ENCODE assay signal across 1 cellular context in the genomic region with DNA sequence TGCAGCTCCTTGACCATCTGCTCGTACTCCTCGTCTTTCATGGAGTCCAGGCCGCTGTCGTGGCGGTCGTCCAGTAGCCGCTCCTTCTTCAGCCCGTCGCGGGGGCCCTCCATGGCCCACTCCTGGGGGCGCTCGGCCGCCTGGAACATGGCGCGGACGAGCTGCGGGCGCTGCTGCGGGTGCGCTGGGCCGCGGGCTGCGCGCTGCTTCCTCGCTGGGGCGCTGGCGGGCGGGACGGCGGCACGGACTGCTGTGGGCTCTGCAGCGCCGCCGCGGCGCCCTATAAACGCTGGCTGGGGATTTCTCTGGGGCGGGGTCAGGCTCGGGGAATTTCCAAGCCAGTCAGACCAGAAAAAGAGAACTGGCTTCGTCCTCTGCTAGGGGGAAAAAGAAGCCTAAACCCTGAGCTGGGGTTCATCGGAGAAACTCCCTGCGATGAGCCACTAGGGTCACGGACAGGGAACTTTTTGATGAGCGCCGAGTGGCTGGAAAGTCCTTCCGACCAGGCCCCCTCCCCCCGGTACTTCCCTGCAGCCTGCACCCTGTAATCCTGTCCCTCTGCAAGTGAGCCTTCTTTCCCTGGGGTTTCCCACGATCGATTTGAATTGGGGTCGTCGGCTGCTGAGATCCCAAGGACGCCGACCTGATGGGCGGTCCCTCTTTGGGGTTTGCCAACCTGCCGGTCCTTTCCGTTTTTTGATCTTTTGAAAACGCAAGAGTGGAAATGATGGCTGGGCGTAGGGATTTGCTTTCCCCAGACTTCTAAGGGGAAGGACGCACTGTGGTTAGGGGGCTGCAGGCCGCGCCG.
A peak's percentile ranks its signal among the peaks of the same experiment; 100 is the strongest.
TF ChIP-seq lines count a peak whose summit lies in the region.

A gene with protein sequence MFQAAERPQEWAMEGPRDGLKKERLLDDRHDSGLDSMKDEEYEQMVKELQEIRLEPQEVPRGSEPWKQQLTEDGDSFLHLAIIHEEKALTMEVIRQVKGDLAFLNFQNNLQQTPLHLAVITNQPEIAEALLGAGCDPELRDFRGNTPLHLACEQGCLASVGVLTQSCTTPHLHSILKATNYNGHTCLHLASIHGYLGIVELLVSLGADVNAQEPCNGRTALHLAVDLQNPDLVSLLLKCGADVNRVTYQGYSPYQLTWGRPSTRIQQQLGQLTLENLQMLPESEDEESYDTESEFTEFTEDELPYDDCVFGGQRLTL (minus strand): TSS at position 254 of the 808 bp plus-strand sequence. CDS start 105 bp downstream, at position 149.

TF ChIP-seq in GM12878, 131 proteins besides CTCF, POLR2A, EP300 and RAD21 (continued from another document and continues in another):
- TF ChIP-seq, protein P1, sequence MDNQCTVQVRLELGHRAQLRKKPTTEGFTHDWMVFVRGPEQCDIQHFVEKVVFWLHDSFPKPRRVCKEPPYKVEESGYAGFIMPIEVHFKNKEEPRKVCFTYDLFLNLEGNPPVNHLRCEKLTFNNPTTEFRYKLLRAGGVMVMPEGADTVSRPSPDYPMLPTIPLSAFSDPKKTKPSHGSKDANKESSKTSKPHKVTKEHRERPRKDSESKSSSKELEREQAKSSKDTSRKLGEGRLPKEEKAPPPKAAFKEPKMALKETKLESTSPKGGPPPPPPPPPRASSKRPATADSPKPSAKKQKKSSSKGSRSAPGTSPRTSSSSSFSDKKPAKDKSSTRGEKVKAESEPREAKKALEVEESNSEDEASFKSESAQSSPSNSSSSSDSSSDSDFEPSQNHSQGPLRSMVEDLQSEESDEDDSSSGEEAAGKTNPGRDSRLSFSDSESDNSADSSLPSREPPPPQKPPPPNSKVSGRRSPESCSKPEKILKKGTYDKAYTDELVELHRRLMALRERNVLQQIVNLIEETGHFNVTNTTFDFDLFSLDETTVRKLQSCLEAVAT (IDR thresholded peaks at IDR 0.05): peak; percentile 94
- TF ChIP-seq, protein P2, sequence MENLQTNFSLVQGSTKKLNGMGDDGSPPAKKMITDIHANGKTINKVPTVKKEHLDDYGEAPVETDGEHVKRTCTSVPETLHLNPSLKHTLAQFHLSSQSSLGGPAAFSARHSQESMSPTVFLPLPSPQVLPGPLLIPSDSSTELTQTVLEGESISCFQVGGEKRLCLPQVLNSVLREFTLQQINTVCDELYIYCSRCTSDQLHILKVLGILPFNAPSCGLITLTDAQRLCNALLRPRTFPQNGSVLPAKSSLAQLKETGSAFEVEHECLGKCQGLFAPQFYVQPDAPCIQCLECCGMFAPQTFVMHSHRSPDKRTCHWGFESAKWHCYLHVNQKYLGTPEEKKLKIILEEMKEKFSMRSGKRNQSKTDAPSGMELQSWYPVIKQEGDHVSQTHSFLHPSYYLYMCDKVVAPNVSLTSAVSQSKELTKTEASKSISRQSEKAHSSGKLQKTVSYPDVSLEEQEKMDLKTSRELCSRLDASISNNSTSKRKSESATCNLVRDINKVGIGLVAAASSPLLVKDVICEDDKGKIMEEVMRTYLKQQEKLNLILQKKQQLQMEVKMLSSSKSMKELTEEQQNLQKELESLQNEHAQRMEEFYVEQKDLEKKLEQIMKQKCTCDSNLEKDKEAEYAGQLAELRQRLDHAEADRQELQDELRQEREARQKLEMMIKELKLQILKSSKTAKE (IDR thresholded peaks at IDR 0.05; ENCODE audit: low read depth, poor library complexity, severe bottlenecking): peak; percentile 94
- TF ChIP-seq, protein P3, sequence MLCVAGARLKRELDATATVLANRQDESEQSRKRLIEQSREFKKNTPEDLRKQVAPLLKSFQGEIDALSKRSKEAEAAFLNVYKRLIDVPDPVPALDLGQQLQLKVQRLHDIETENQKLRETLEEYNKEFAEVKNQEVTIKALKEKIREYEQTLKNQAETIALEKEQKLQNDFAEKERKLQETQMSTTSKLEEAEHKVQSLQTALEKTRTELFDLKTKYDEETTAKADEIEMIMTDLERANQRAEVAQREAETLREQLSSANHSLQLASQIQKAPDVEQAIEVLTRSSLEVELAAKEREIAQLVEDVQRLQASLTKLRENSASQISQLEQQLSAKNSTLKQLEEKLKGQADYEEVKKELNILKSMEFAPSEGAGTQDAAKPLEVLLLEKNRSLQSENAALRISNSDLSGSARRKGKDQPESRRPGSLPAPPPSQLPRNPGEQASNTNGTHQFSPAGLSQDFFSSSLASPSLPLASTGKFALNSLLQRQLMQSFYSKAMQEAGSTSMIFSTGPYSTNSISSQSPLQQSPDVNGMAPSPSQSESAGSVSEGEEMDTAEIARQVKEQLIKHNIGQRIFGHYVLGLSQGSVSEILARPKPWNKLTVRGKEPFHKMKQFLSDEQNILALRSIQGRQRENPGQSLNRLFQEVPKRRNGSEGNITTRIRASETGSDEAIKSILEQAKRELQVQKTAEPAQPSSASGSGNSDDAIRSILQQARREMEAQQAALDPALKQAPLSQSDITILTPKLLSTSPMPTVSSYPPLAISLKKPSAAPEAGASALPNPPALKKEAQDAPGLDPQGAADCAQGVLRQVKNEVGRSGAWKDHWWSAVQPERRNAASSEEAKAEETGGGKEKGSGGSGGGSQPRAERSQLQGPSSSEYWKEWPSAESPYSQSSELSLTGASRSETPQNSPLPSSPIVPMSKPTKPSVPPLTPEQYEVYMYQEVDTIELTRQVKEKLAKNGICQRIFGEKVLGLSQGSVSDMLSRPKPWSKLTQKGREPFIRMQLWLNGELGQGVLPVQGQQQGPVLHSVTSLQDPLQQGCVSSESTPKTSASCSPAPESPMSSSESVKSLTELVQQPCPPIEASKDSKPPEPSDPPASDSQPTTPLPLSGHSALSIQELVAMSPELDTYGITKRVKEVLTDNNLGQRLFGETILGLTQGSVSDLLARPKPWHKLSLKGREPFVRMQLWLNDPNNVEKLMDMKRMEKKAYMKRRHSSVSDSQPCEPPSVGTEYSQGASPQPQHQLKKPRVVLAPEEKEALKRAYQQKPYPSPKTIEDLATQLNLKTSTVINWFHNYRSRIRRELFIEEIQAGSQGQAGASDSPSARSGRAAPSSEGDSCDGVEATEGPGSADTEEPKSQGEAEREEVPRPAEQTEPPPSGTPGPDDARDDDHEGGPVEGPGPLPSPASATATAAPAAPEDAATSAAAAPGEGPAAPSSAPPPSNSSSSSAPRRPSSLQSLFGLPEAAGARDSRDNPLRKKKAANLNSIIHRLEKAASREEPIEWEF (IDR thresholded peaks at IDR 0.05; ENCODE audit: insufficient replicate concordance, low read depth, low read length): no peak
- TF ChIP-seq ZNF217 (IDR thresholded peaks at IDR 0.05) (no peak; the same call in none of the 2 replicates), ZBED1 (IDR thresholded peaks at IDR 0.05; ENCODE audit: borderline replicate concordance) (no peak; the same call in 1 of the 2 replicates), ASH2L (IDR thresholded peaks at IDR 0.05; ENCODE audit: borderline replicate concordance, low read depth) (no peak), EZH2 (IDR thresholded peaks at IDR 0.05; ENCODE audit: borderline replicate concordance, control insufficient read depth, low read depth, low read length) (no peak), HCFC1 (IDR thresholded peaks at IDR 0.05; ENCODE audit: low read length) (peak; percentile 13; the same call in 1 of the 2 replicates), SREBF1 (IDR thresholded peaks at IDR 0.05; ENCODE audit: low read length) (no peak), POLR2AphosphoS5 (IDR thresholded peaks at IDR 0.05; ENCODE audit: low read length) (peak; percentile 99), SIX5 (IDR thresholded peaks at IDR 0.05; ENCODE audit: low read depth, low read length, severe bottlenecking) (no peak), RB1 (IDR thresholded peaks at IDR 0.05; ENCODE audit: borderline replicate concordance) (peak; percentile 94), NBN (IDR thresholded peaks at IDR 0.05) (peak; percentile 90), NFIC (IDR thresholded peaks at IDR 0.05; ENCODE audit: low read depth, low read length) (peak; percentile 92)
- TF ChIP-seq, protein P4, sequence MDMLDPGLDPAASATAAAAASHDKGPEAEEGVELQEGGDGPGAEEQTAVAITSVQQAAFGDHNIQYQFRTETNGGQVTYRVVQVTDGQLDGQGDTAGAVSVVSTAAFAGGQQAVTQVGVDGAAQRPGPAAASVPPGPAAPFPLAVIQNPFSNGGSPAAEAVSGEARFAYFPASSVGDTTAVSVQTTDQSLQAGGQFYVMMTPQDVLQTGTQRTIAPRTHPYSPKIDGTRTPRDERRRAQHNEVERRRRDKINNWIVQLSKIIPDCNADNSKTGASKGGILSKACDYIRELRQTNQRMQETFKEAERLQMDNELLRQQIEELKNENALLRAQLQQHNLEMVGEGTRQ (IDR thresholded peaks at IDR 0.05; ENCODE audit: borderline replicate concordance, low read depth, low read length): peak; percentile 18; the same call in 1 of the 2 replicates
- TF ChIP-seq, protein P5, sequence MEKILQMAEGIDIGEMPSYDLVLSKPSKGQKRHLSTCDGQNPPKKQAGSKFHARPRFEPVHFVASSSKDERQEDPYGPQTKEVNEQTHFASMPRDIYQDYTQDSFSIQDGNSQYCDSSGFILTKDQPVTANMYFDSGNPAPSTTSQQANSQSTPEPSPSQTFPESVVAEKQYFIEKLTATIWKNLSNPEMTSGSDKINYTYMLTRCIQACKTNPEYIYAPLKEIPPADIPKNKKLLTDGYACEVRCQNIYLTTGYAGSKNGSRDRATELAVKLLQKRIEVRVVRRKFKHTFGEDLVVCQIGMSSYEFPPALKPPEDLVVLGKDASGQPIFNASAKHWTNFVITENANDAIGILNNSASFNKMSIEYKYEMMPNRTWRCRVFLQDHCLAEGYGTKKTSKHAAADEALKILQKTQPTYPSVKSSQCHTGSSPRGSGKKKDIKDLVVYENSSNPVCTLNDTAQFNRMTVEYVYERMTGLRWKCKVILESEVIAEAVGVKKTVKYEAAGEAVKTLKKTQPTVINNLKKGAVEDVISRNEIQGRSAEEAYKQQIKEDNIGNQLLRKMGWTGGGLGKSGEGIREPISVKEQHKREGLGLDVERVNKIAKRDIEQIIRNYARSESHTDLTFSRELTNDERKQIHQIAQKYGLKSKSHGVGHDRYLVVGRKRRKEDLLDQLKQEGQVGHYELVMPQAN (conservative IDR thresholded peaks at IDR 0.05): peak; percentile 64
- TF ChIP-seq, protein P6, sequence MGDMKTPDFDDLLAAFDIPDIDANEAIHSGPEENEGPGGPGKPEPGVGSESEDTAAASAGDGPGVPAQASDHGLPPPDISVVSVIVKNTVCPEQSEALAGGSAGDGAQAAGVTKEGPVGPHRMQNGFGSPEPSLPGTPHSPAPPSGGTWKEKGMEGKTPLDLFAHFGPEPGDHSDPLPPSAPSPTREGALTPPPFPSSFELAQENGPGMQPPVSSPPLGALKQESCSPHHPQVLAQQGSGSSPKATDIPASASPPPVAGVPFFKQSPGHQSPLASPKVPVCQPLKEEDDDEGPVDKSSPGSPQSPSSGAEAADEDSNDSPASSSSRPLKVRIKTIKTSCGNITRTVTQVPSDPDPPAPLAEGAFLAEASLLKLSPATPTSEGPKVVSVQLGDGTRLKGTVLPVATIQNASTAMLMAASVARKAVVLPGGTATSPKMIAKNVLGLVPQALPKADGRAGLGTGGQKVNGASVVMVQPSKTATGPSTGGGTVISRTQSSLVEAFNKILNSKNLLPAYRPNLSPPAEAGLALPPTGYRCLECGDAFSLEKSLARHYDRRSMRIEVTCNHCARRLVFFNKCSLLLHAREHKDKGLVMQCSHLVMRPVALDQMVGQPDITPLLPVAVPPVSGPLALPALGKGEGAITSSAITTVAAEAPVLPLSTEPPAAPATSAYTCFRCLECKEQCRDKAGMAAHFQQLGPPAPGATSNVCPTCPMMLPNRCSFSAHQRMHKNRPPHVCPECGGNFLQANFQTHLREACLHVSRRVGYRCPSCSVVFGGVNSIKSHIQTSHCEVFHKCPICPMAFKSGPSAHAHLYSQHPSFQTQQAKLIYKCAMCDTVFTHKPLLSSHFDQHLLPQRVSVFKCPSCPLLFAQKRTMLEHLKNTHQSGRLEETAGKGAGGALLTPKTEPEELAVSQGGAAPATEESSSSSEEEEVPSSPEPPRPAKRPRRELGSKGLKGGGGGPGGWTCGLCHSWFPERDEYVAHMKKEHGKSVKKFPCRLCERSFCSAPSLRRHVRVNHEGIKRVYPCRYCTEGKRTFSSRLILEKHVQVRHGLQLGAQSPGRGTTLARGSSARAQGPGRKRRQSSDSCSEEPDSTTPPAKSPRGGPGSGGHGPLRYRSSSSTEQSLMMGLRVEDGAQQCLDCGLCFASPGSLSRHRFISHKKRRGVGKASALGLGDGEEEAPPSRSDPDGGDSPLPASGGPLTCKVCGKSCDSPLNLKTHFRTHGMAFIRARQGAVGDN (IDR thresholded peaks at IDR 0.05): peak; percentile 97
- TF ChIP-seq, protein P7, sequence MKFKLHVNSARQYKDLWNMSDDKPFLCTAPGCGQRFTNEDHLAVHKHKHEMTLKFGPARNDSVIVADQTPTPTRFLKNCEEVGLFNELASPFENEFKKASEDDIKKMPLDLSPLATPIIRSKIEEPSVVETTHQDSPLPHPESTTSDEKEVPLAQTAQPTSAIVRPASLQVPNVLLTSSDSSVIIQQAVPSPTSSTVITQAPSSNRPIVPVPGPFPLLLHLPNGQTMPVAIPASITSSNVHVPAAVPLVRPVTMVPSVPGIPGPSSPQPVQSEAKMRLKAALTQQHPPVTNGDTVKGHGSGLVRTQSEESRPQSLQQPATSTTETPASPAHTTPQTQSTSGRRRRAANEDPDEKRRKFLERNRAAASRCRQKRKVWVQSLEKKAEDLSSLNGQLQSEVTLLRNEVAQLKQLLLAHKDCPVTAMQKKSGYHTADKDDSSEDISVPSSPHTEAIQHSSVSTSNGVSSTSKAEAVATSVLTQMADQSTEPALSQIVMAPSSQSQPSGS (IDR thresholded peaks at IDR 0.05; ENCODE audit: low read length): peak; percentile 91
- TF ChIP-seq, protein P8, sequence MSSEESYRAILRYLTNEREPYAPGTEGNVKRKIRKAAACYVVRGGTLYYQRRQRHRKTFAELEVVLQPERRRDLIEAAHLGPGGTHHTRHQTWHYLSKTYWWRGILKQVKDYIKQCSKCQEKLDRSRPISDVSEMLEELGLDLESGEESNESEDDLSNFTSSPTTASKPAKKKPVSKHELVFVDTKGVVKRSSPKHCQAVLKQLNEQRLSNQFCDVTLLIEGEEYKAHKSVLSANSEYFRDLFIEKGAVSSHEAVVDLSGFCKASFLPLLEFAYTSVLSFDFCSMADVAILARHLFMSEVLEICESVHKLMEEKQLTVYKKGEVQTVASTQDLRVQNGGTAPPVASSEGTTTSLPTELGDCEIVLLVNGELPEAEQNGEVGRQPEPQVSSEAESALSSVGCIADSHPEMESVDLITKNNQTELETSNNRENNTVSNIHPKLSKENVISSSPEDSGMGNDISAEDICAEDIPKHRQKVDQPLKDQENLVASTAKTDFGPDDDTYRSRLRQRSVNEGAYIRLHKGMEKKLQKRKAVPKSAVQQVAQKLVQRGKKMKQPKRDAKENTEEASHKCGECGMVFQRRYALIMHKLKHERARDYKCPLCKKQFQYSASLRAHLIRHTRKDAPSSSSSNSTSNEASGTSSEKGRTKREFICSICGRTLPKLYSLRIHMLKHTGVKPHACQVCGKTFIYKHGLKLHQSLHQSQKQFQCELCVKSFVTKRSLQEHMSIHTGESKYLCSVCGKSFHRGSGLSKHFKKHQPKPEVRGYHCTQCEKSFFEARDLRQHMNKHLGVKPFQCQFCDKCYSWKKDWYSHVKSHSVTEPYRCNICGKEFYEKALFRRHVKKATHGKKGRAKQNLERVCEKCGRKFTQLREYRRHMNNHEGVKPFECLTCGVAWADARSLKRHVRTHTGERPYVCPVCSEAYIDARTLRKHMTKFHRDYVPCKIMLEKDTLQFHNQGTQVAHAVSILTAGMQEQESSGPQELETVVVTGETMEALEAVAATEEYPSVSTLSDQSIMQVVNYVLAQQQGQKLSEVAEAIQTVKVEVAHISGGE (CRISPR knock-in tag; IDR thresholded peaks at IDR 0.05): peak; percentile 18; the same call in 1 of the 2 replicates
